In genomic region chr3:25820372-25820771, GRCh38 we compare ENCODE assay signal across 9 cellular contexts. TPM values are rescaled to one million over a fixed set of nuclear protein-coding genes. Genes with fewer than 3 reads are reported as not detected.
DNase-seq lines count a peak whose midpoint lies in the region; ATAC-seq and TF ChIP-seq lines count a peak whose summit lies in the region.
"Had no signal": no experiment of that assay in that cellular context is flagged by ENCODE, and none has a peak within 500 bp of the region (broad histone marks: within the 10 kb centered on the region; RNA-seq: fewer than 3 reads in every experiment).

No MANE protein-coding gene starts in this region.

- no peak for TF ChIP-seq POLR2A in body of pancreas (IDR thresholded peaks at IDR 0.05)

- H3K27ac ChIP-seq in body of pancreas (no peak overlapping the region), left lung (no peak overlapping the region)
- H3K27ac ChIP-seq: esophagus squamous epithelium had no signal

- in situ Hi-C loops in Caki2 (cut with HindIII; ENCODE audit: low pct_unique_long_range_greater_than_20kb, low sequenced_read_pairs) = no loop called here

- H3K4me1 ChIP-seq in body of pancreas (no peaks in the 10 kb centered on the region), left lung (no peaks in the 10 kb centered on the region)

- no peaks in the 10 kb centered on the region for H3K36me3 ChIP-seq in body of pancreas (replicated peaks in 1 of 2; ENCODE audit: insufficient read depth in 1 of 2, low read depth in 2 of 2)
- no peaks in the 10 kb centered on the region for H3K36me3 ChIP-seq in left lung
- H3K36me3 ChIP-seq: esophagus squamous epithelium had no signal

- H3K27me3 ChIP-seq in body of pancreas = no peaks in the 10 kb centered on the region
- no peaks in the 10 kb centered on the region for H3K27me3 ChIP-seq in left lung

- intact Hi-C loops in body of pancreas (cut with DNase I) (no loop called here), left lung (cut with DNase I) (no loop called here)

- DNase-seq in Caki2 (ENCODE audit: low read depth) (peak; percentile 91), HS-5 (ENCODE audit: low read depth) (peak; percentile 94), body of pancreas (peak in 2 of 4 donors; percentile 5 to 6), left lung (peak in 1 of 2 donors; percentile 40), COLO668 (lab: John Stamatoyannopoulos, UW; ENCODE audit: unreplicated experiment) (no peak)
- DNase-seq in stimulated activated CD4-positive, alpha-beta T cell treated with anti-CD3 and anti-CD28 coated beads, Interleukin-4, amount 100 ng/mL, for 1 hour = no peak
- DNase-seq in effector CD8-positive, alpha-beta T cell (lab: John Stamatoyannopoulos, UW) = no peak
- DNase-seq in activated T-cell treated with anti-CD3 and anti-CD28 coated beads, Interleukin-2, amount 50 U/mL, for 48 hours = no peak
- DNase-seq: esophagus squamous epithelium had no signal

- no peaks in the 10 kb centered on the region for H3K9me3 ChIP-seq in body of pancreas
- no peaks in the 10 kb centered on the region for H3K9me3 ChIP-seq in left lung
- H3K9me3 ChIP-seq: esophagus squamous epithelium had no signal

- TF ChIP-seq CTCF in body of pancreas (IDR thresholded peaks at IDR 0.05) (no peak), left lung (IDR thresholded peaks at IDR 0.05) (no peak)

- ATAC-seq in body of pancreas (peak; percentile 40), left lung (peak; percentile 77)

- H3K4me3 ChIP-seq in body of pancreas = no peak overlapping the region
- no peak overlapping the region for H3K4me3 ChIP-seq in left lung
- H3K4me3 ChIP-seq: esophagus squamous epithelium had no signal

RNA-seq across cellular contexts. Expression of gene OXSM, which starts 30.5 kb away (rescaled TPM):
- 16.2 and 40.1 TPM in 2 replicates for total RNA-seq in Caki2 (2014; rRNA removed; shearing (Covaris generic); ENCODE audit: low replicate concordance)
- total RNA-seq in body of pancreas = 1 to 10 TPM; 5.3 to 7.0 TPM
- total RNA-seq in left lung = 1 to 10 TPM; 8.6 to 8.9 TPM

RNA-seq across cellular contexts. Expression of gene NGLY1, which starts 37.1 kb away (rescaled TPM):
- 25.2 and 38.8 TPM in 2 replicates for total RNA-seq in Caki2 (2014; rRNA removed; shearing (Covaris generic); ENCODE audit: low replicate concordance)
- total RNA-seq in body of pancreas (10 to 100 TPM; 26.2 to 42.2 TPM), left lung (10 to 100 TPM; 31.2 to 39.0 TPM)

Comparison
In these comparisons a context has a peak if more than half of its experiments do, and no peak if none do; other contexts are left out.
1. DNase-seq: peak in Caki2 (single experiment) and HS-5 (single experiment); none in stimulated activated CD4-positive, alpha-beta T cell treated with anti-CD3 and anti-CD28 coated beads, Interleukin-4, amount 100 ng/mL, for 1 hour (single experiment), effector CD8-positive, alpha-beta T cell (single experiment), COLO668 (single experiment) and activated T-cell treated with anti-CD3 and anti-CD28 coated beads, Interleukin-2, amount 50 U/mL, for 48 hours (0 of 2).